In the genomic region with DNA sequence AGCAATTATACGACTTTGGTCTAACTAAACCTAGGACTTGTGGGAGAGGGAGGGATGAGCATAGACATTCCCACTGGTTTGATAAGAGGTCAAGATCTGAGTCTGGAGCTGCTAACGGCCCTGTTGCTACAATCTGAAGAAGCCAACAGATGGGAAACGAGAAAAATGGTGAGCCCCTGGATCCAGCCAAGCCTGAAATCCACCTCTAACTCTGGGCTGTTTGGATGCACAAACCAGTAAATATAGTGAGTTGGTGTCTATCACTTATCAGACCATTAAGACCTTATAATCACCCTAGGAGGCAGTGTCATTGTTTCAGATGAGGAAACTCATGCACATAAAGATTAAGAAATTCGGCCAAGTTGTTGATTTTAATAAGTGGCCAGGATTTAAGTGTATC, we compare ENCODE assay signal across 34 cellular contexts.
"Had no signal": no experiment of that assay in that cellular context is flagged by ENCODE, and none has a peak within 500 bp of the region (broad histone marks: within the 10 kb centered on the region; RNA-seq: fewer than 3 reads in every experiment).

No MANE protein-coding gene starts in this region.

- H3K36me3 ChIP-seq: MG63 had no signal

- H3K27me3 ChIP-seq: MG63 had no signal

- DNase-seq: Karpas-422, Kasumi-1, MG63, MM.1S, MV-4-11, NCI-H1048, NCI-H1092, NCI-H1092 treated with DMSO at 0.1 percent for 48 hours, NCI-H1105, NCI-H1105 treated with DMSO at 0.1 percent for 48 hours, NCI-H1417, NCI-H1417 treated with DMSO at 0.1 percent for 48 hours, NCI-H1436, NCI-H1436 treated with DMSO at 0.1 percent for 48 hours, NCI-H146, NCI-H1694, NCI-H1694 treated with DMSO at 0.1 percent for 48 hours, NCI-H187, NCI-H187 treated with DMSO at 0.1 percent for 48 hours, NCI-H1930, NCI-H2029, NCI-H2029 treated with DMSO at 0.1 percent for 48 hours, NCI-H2081, NCI-H2081 treated with DMSO at 0.1 percent for 48 hours, NCI-H2107, NCI-H2171, NCI-H2171 treated with DMSO at 0.1 percent for 48 hours, NCI-H2227 treated with DMSO at 0.1 percent for 48 hours, NCI-H226, NCI-H345, NCI-H446, NCI-H446 treated with DMSO at 0.1 percent for 48 hours, NCI-H510A had no signal

- H3K9ac ChIP-seq: KMS-11 had no signal

- H3K4me2 ChIP-seq: KMS-11 had no signal

- H3K4me3 ChIP-seq: MG63 had no signal

- H3K27ac ChIP-seq: KMS-11 had no signal

- H3K9me3 ChIP-seq: MG63 had no signal
